In the genomic region with DNA sequence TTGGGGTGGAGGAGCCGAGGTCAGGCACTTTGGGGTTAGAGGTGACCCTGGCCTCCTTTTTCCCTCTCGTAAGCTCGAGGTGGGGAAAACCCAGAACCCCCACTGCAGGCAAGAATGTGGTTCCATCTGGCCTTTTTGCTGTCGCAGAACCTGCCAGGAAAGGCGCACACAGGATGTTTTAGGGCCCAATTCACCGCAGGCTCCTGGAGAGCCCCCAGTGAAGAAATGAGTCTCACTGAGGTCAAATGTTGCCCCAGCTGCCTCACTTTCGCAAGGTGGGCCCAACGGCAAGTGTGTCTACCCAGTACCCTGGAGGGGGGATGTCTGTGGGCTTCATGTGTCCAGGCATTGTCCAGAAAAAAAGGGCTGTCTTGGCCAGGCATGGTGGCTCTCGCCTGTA, we compare ENCODE assay signal across 13 cellular contexts.
DNase-seq lines count a peak whose midpoint lies in the region; ATAC-seq lines count a peak whose summit lies in the region.
"Had no signal": no experiment of that assay in that cellular context is flagged by ENCODE, and none has a peak within 500 bp of the region (broad histone marks: within the 10 kb centered on the region; RNA-seq: fewer than 3 reads in every experiment).

No MANE protein-coding gene starts in this region.

- no peaks in the 10 kb centered on the region for H3K9me3 Mint-ChIP-seq in T-helper 1 cell treated with Interleukin-12 subunit alpha and Interleukin-12 subunit beta and Interleukin-4 antibody, amounts not matched to agents 30 μg/mL and 1 μg/mL, for 36 hours
- no peaks in the 10 kb centered on the region for H3K9me3 Mint-ChIP-seq in activated naive CD8-positive, alpha-beta T cell (ENCODE audit: low read depth)

- peaks cover 12% of the 10 kb centered on the region for H3K4me1 Mint-ChIP-seq in T-helper 1 cell treated with Interleukin-12 subunit alpha and Interleukin-12 subunit beta and Interleukin-4 antibody, amounts not matched to agents 30 μg/mL and 1 μg/mL, for 36 hours (ENCODE audit: low read depth)
- peaks cover 12% of the 10 kb centered on the region for H3K4me1 Mint-ChIP-seq in activated naive CD8-positive, alpha-beta T cell (ENCODE audit: low read depth)

- H3K9me3 ChIP-seq in MG63 = no peaks in the 10 kb centered on the region
- H3K9me3 ChIP-seq: SJSA1, thoracic aorta had no signal

- H3K36me3 ChIP-seq in MG63 = peaks cover 9% of the 10 kb centered on the region
- H3K36me3 ChIP-seq: thoracic aorta had no signal

- DNase-seq in activated CD4-positive, CD25-positive, alpha-beta regulatory T cell treated with anti-CD3 and anti-CD28 coated beads, Interleukin-2, amount 50 U/mL, for 72 hours = no peak
- DNase-seq in stimulated activated CD4-positive, alpha-beta T cell treated with anti-CD3 and anti-CD28 coated beads, TNF-alpha, amount 100 ng/mL, for 48 hours (ENCODE audit: low read depth in 3 of 3) = peak in 2 of 3 donors; percentile 8 to 17
- DNase-seq in MG63 (no peak), OCI-M1 (lab: John Stamatoyannopoulos, UW) (no peak)
- DNase-seq: activated CD4-positive, CD25-positive, alpha-beta regulatory T cell; effector CD4-positive, alpha-beta T cell; foreskin melanocyte had no signal

- peak overlapping the region; percentile 62 for H3K27ac Mint-ChIP-seq in T-helper 1 cell treated with Interleukin-12 subunit alpha and Interleukin-12 subunit beta and Interleukin-4 antibody, amounts not matched to agents 30 μg/mL and 1 μg/mL, for 36 hours
- peak overlapping the region; percentile 83 for H3K27ac Mint-ChIP-seq in activated naive CD8-positive, alpha-beta T cell

- ATAC-seq in activated CD4-positive, CD25-positive, alpha-beta regulatory T cell treated with anti-CD3 and anti-CD28 coated beads, Interleukin-2, amount 50 U/mL, for 24 hours = peak; percentile 25 to 46
- no peak for ATAC-seq in GM21723 (IDR thresholded peaks at IDR 0.05; ENCODE audit: unreplicated experiment)

- no peaks in the 10 kb centered on the region for H3K27me3 Mint-ChIP-seq in T-helper 1 cell treated with Interleukin-12 subunit alpha and Interleukin-12 subunit beta and Interleukin-4 antibody, amounts not matched to agents 30 μg/mL and 1 μg/mL, for 36 hours (ENCODE audit: low read depth)
- no peaks in the 10 kb centered on the region for H3K27me3 Mint-ChIP-seq in activated naive CD8-positive, alpha-beta T cell

- no peak overlapping the region for H3K4me3 ChIP-seq in MG63
- H3K4me3 ChIP-seq: SJSA1, thoracic aorta had no signal

- peak overlapping the region; percentile 31 for H3K4me3 Mint-ChIP-seq in T-helper 1 cell treated with Interleukin-12 subunit alpha and Interleukin-12 subunit beta and Interleukin-4 antibody, amounts not matched to agents 30 μg/mL and 1 μg/mL, for 36 hours
- H3K4me3 Mint-ChIP-seq in activated naive CD8-positive, alpha-beta T cell = no peak overlapping the region

- H3K36me3 Mint-ChIP-seq in T-helper 1 cell treated with Interleukin-12 subunit alpha and Interleukin-12 subunit beta and Interleukin-4 antibody, amounts not matched to agents 30 μg/mL and 1 μg/mL, for 36 hours (ENCODE audit: low read depth) = peaks cover 12% of the 10 kb centered on the region
- no peaks in the 10 kb centered on the region for H3K36me3 Mint-ChIP-seq in activated naive CD8-positive, alpha-beta T cell

- no peaks in the 10 kb centered on the region for H3K27me3 ChIP-seq in MG63
- H3K27me3 ChIP-seq: SJSA1 had no signal

Comparison
In these comparisons a context has a peak if more than half of its experiments do, and no peak if none do; other contexts are left out.
1. DNase-seq: peak in stimulated activated CD4-positive, alpha-beta T cell treated with anti-CD3 and anti-CD28 coated beads, TNF-alpha, amount 100 ng/mL, for 48 hours (2 of 3); none in activated CD4-positive, CD25-positive, alpha-beta regulatory T cell treated with anti-CD3 and anti-CD28 coated beads, Interleukin-2, amount 50 U/mL, for 72 hours (single experiment), MG63 (single experiment) and OCI-M1 (single experiment).